ENCODE assay signal across 1 cellular context in the genomic region with DNA sequence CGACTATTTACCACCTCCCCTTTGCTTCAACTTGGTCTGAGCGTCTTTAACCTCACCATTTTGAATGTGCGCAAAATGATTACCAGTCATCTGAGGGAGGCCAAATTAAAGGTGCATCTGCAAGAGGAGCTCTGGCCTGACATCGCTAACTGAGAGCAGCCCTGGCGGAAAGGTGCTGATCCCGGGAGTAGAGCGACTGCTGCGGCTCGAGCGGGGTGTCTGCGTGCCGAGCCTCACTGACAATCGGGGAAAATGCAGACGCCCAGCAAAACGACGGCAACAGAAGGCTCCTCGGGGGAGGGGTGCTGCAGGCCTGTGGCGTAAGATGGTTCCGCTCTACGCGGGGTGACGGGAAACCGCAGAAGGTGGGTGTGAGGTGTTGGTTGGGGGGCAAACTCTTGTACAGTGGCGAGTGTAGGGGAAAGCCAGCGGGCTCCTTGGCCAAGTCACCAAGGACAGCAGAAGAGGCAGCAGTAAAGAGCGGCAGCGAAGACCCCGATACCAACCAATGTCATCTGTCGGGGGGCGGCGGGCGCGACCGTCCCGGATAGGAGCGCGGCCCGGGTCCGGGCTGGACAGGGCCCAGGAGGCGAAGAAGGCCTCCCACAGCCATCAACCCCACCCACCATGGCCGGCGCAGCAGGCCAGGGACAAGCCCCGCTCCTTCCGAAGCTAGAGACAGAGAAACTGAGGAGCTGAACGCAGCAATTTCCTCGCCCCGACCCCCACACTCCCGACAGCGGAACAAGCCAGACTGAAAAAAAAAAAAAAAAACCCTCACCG.
TF ChIP-seq lines count a peak whose summit lies in the region.

No MANE protein-coding gene starts in this region.

TF ChIP-seq in HepG2, 621 proteins besides CTCF, POLR2A, EP300 and RAD21 (continued from another document and continues in another):
- TF ChIP-seq, protein P1, sequence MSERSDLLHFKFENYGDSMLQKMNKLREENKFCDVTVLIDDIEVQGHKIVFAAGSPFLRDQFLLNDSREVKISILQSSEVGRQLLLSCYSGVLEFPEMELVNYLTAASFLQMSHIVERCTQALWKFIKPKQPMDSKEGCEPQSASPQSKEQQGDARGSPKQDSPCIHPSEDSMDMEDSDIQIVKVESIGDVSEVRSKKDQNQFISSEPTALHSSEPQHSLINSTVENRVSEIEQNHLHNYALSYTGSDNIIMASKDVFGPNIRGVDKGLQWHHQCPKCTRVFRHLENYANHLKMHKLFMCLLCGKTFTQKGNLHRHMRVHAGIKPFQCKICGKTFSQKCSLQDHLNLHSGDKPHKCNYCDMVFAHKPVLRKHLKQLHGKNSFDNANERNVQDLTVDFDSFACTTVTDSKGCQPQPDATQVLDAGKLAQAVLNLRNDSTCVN (CRISPR knock-in tag; IDR thresholded peaks at IDR 0.05; ENCODE audit: borderline replicate concordance), result 0 out of 2 replicates have a peak, but pooled peaks have one; percentile 11
- TF ChIP-seq SOX6 (IDR thresholded peaks at IDR 0.05), result no peak
- no peak for TF ChIP-seq SOX6 (CRISPR knock-in tag; IDR thresholded peaks at IDR 0.05)
- no peak for TF ChIP-seq SMARCE1 (IDR thresholded peaks at IDR 0.05; ENCODE audit: borderline replicate concordance)
- TF ChIP-seq, protein P2, sequence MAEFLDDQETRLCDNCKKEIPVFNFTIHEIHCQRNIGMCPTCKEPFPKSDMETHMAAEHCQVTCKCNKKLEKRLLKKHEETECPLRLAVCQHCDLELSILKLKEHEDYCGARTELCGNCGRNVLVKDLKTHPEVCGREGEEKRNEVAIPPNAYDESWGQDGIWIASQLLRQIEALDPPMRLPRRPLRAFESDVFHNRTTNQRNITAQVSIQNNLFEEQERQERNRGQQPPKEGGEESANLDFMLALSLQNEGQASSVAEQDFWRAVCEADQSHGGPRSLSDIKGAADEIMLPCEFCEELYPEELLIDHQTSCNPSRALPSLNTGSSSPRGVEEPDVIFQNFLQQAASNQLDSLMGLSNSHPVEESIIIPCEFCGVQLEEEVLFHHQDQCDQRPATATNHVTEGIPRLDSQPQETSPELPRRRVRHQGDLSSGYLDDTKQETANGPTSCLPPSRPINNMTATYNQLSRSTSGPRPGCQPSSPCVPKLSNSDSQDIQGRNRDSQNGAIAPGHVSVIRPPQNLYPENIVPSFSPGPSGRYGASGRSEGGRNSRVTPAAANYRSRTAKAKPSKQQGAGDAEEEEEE (CRISPR knock-in tag; IDR thresholded peaks at IDR 0.05; ENCODE audit: borderline replicate concordance), result no peak
- TF ChIP-seq ZSCAN30 (CRISPR knock-in tag; IDR thresholded peaks at IDR 0.05), result no peak; the same call in 1 of the 2 replicates
- TF ChIP-seq HMG20B (CRISPR knock-in tag; conservative IDR thresholded peaks at IDR 0.05), result no peak
- no peak for TF ChIP-seq ZNF282 (IDR thresholded peaks at IDR 0.05; ENCODE audit: partially characterized antibody)
- TF ChIP-seq TOPORS (CRISPR knock-in tag; IDR thresholded peaks at IDR 0.05), result no peak
- no peak for TF ChIP-seq ZNF616 (CRISPR knock-in tag; IDR thresholded peaks at IDR 0.05; ENCODE audit: low read depth)
- TF ChIP-seq, protein P3, sequence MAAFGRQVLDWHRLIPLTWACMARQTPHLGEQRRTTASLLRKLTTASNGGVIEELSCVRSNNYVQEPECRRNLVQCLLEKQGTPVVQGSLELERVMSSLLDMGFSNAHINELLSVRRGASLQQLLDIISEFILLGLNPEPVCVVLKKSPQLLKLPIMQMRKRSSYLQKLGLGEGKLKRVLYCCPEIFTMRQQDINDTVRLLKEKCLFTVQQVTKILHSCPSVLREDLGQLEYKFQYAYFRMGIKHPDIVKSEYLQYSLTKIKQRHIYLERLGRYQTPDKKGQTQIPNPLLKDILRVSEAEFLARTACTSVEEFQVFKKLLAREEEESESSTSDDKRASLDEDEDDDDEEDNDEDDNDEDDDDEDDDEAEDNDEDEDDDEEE (CRISPR knock-in tag; IDR thresholded peaks at IDR 0.05), result 0 out of 2 replicates have a peak, but pooled peaks have one; percentile 58
- TF ChIP-seq, protein P4, sequence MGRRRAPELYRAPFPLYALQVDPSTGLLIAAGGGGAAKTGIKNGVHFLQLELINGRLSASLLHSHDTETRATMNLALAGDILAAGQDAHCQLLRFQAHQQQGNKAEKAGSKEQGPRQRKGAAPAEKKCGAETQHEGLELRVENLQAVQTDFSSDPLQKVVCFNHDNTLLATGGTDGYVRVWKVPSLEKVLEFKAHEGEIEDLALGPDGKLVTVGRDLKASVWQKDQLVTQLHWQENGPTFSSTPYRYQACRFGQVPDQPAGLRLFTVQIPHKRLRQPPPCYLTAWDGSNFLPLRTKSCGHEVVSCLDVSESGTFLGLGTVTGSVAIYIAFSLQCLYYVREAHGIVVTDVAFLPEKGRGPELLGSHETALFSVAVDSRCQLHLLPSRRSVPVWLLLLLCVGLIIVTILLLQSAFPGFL (CRISPR knock-in tag; IDR thresholded peaks at IDR 0.05), result no peak
- no peak for TF ChIP-seq ZNF383 (CRISPR knock-in tag; IDR thresholded peaks at IDR 0.05; ENCODE audit: borderline replicate concordance)
- no peak for TF ChIP-seq ZNF432 (CRISPR knock-in tag; IDR thresholded peaks at IDR 0.05; ENCODE audit: borderline replicate concordance)
- TF ChIP-seq ZNF629 (CRISPR knock-in tag; conservative IDR thresholded peaks at IDR 0.05), result no peak
- TF ChIP-seq ZNF563 (CRISPR knock-in tag; IDR thresholded peaks at IDR 0.05), result no peak
- no peak for TF ChIP-seq RBAK (CRISPR knock-in tag; IDR thresholded peaks at IDR 0.05)
- TF ChIP-seq PRPF4 (IDR thresholded peaks at IDR 0.05; ENCODE audit: low read depth, low read length, poor library complexity, severe bottlenecking), result no peak
- TF ChIP-seq HHEX (CRISPR knock-in tag; IDR thresholded peaks at IDR 0.05), result no peak
- TF ChIP-seq, protein P5, sequence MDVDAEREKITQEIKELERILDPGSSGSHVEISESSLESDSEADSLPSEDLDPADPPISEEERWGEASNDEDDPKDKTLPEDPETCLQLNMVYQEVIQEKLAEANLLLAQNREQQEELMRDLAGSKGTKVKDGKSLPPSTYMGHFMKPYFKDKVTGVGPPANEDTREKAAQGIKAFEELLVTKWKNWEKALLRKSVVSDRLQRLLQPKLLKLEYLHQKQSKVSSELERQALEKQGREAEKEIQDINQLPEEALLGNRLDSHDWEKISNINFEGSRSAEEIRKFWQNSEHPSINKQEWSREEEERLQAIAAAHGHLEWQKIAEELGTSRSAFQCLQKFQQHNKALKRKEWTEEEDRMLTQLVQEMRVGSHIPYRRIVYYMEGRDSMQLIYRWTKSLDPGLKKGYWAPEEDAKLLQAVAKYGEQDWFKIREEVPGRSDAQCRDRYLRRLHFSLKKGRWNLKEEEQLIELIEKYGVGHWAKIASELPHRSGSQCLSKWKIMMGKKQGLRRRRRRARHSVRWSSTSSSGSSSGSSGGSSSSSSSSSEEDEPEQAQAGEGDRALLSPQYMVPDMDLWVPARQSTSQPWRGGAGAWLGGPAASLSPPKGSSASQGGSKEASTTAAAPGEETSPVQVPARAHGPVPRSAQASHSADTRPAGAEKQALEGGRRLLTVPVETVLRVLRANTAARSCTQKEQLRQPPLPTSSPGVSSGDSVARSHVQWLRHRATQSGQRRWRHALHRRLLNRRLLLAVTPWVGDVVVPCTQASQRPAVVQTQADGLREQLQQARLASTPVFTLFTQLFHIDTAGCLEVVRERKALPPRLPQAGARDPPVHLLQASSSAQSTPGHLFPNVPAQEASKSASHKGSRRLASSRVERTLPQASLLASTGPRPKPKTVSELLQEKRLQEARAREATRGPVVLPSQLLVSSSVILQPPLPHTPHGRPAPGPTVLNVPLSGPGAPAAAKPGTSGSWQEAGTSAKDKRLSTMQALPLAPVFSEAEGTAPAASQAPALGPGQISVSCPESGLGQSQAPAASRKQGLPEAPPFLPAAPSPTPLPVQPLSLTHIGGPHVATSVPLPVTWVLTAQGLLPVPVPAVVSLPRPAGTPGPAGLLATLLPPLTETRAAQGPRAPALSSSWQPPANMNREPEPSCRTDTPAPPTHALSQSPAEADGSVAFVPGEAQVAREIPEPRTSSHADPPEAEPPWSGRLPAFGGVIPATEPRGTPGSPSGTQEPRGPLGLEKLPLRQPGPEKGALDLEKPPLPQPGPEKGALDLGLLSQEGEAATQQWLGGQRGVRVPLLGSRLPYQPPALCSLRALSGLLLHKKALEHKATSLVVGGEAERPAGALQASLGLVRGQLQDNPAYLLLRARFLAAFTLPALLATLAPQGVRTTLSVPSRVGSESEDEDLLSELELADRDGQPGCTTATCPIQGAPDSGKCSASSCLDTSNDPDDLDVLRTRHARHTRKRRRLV (CRISPR knock-in tag; IDR thresholded peaks at IDR 0.05), result 0 out of 2 replicates have a peak, but pooled peaks have one; percentile 72
- no peak for TF ChIP-seq CBX5 (CRISPR knock-in tag; IDR thresholded peaks at IDR 0.05; ENCODE audit: borderline replicate concordance)
- TF ChIP-seq, protein P6, sequence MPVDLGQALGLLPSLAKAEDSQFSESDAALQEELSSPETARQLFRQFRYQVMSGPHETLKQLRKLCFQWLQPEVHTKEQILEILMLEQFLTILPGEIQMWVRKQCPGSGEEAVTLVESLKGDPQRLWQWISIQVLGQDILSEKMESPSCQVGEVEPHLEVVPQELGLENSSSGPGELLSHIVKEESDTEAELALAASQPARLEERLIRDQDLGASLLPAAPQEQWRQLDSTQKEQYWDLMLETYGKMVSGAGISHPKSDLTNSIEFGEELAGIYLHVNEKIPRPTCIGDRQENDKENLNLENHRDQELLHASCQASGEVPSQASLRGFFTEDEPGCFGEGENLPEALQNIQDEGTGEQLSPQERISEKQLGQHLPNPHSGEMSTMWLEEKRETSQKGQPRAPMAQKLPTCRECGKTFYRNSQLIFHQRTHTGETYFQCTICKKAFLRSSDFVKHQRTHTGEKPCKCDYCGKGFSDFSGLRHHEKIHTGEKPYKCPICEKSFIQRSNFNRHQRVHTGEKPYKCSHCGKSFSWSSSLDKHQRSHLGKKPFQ (CRISPR knock-in tag; IDR thresholded peaks at IDR 0.05; ENCODE audit: insufficient replicate concordance), result peak; percentile 43
- TF ChIP-seq, protein P7, sequence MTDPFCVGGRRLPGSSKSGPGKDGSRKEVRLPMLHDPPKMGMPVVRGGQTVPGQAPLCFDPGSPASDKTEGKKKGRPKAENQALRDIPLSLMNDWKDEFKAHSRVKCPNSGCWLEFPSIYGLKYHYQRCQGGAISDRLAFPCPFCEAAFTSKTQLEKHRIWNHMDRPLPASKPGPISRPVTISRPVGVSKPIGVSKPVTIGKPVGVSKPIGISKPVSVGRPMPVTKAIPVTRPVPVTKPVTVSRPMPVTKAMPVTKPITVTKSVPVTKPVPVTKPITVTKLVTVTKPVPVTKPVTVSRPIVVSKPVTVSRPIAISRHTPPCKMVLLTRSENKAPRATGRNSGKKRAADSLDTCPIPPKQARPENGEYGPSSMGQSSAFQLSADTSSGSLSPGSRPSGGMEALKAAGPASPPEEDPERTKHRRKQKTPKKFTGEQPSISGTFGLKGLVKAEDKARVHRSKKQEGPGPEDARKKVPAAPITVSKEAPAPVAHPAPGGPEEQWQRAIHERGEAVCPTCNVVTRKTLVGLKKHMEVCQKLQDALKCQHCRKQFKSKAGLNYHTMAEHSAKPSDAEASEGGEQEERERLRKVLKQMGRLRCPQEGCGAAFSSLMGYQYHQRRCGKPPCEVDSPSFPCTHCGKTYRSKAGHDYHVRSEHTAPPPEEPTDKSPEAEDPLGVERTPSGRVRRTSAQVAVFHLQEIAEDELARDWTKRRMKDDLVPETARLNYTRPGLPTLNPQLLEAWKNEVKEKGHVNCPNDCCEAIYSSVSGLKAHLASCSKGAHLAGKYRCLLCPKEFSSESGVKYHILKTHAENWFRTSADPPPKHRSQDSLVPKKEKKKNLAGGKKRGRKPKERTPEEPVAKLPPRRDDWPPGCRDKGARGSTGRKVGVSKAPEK (CRISPR knock-in tag; IDR thresholded peaks at IDR 0.05; ENCODE audit: borderline replicate concordance), result 0 out of 2 replicates have a peak, but pooled peaks have one; percentile 26
- TF ChIP-seq, protein P8, sequence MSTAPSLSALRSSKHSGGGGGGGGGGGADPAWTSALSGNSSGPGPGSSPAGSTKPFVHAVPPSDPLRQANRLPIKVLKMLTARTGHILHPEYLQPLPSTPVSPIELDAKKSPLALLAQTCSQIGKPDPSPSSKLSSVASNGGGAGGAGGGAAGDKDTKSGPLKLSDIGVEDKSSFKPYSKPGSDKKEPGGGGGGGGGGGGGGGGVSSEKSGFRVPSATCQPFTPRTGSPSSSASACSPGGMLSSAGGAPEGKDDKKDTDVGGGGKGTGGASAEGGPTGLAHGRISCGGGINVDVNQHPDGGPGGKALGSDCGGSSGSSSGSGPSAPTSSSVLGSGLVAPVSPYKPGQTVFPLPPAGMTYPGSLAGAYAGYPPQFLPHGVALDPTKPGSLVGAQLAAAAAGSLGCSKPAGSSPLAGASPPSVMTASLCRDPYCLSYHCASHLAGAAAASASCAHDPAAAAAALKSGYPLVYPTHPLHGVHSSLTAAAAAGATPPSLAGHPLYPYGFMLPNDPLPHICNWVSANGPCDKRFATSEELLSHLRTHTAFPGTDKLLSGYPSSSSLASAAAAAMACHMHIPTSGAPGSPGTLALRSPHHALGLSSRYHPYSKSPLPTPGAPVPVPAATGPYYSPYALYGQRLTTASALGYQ (CRISPR knock-in tag; IDR thresholded peaks at IDR 0.05), result 0 out of 2 replicates have a peak, but pooled peaks have one; percentile 19
- TF ChIP-seq ZNF33A (CRISPR knock-in tag; IDR thresholded peaks at IDR 0.05; ENCODE audit: borderline replicate concordance), result no peak
- TF ChIP-seq ZNF572 (CRISPR knock-in tag; IDR thresholded peaks at IDR 0.05), result no peak
- peak; percentile 22; the same call in 1 of the 2 replicates for TF ChIP-seq ZNF772 (CRISPR knock-in tag; IDR thresholded peaks at IDR 0.05)
- TF ChIP-seq, protein P9, sequence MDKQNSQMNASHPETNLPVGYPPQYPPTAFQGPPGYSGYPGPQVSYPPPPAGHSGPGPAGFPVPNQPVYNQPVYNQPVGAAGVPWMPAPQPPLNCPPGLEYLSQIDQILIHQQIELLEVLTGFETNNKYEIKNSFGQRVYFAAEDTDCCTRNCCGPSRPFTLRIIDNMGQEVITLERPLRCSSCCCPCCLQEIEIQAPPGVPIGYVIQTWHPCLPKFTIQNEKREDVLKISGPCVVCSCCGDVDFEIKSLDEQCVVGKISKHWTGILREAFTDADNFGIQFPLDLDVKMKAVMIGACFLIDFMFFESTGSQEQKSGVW (CRISPR knock-in tag; IDR thresholded peaks at IDR 0.05; ENCODE audit: borderline replicate concordance), result no peak
- TF ChIP-seq GATAD1 (CRISPR knock-in tag; IDR thresholded peaks at IDR 0.05), result no peak
- TF ChIP-seq, protein P10, sequence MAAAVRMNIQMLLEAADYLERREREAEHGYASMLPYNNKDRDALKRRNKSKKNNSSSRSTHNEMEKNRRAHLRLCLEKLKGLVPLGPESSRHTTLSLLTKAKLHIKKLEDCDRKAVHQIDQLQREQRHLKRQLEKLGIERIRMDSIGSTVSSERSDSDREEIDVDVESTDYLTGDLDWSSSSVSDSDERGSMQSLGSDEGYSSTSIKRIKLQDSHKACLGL (CRISPR knock-in tag; IDR thresholded peaks at IDR 0.05), result no peak
- no peak; the same call in none of the 2 replicates for TF ChIP-seq KDM2A (CRISPR knock-in tag; IDR thresholded peaks at IDR 0.05; ENCODE audit: borderline replicate concordance, low read depth)
- TF ChIP-seq ZNF143 (CRISPR knock-in tag; IDR thresholded peaks at IDR 0.05), result peak; percentile 15; the same call in 1 of the 2 replicates
- TF ChIP-seq TBX2 (CRISPR knock-in tag; IDR thresholded peaks at IDR 0.05; ENCODE audit: borderline replicate concordance), result peak; percentile 26; the same call in 1 of the 2 replicates
- no peak for TF ChIP-seq ZNF562 (CRISPR knock-in tag; IDR thresholded peaks at IDR 0.05; ENCODE audit: borderline replicate concordance)
- TF ChIP-seq DNMT1 (CRISPR knock-in tag; IDR thresholded peaks at IDR 0.05), result no peak
- TF ChIP-seq ZBTB42 (CRISPR knock-in tag; IDR thresholded peaks at IDR 0.05), result no peak
